In genomic region chr6:142376115-142376514, GRCh38 we compare ENCODE assay signal across 16 cellular contexts.
DNase-seq lines count a peak whose midpoint lies in the region; ATAC-seq, FAIRE-seq and TF ChIP-seq lines count a peak whose summit lies in the region.
"Had no signal": no experiment of that assay in that cellular context is flagged by ENCODE, and none has a peak within 500 bp of the region (broad histone marks: within the 10 kb centered on the region; RNA-seq: fewer than 3 reads in every experiment).

No MANE protein-coding gene starts in this region.

- BruUV-seq in HepG2 (replicated peaks; lab: Mats Ljungman, UMichigan) = no TSS peak

- H3K27ac ChIP-seq in A549 (peak overlapping the region; percentile 74 to 94; a peak in 5 of 6 replicates), HEK293 (ENCODE audit: extremely low read depth, low read depth, low read length) (no peak overlapping the region), RWPE2 (ENCODE audit: poor library complexity, severe bottlenecking) (peak overlapping the region; percentile 98), HepG2 (ENCODE audit: extremely low read length, insufficient read depth, low read length) (peak overlapping the region; percentile 73)

- H3K9me3 ChIP-seq in A549 (no peaks in the 10 kb centered on the region), HEK293 (ENCODE audit: control insufficient read depth, insufficient read depth, low read depth, low read length) (no peaks in the 10 kb centered on the region), RWPE2 (ENCODE audit: severe bottlenecking) (no peaks in the 10 kb centered on the region), HepG2 (ENCODE audit: low read length) (no peaks in the 10 kb centered on the region)
- H3K9me3 ChIP-seq: BE2C had no signal

- 1% methylated on average over 2 of the region's 2 CpGs for WGBS in A549 (ENCODE audit: missing lambda C conversion rate)
- 2% methylated on average over 2 of the region's 2 CpGs for WGBS in HepG2 (ENCODE audit: low lambda C conversion rate)

- H3K4me1 ChIP-seq in A549 (peaks cover 84% of the 10 kb centered on the region), HEK293 (ENCODE audit: control insufficient read depth, insufficient read depth, low read length) (peaks cover 38% of the 10 kb centered on the region), RWPE2 (ENCODE audit: insufficient read depth, poor library complexity, severe bottlenecking) (peaks cover 72% of the 10 kb centered on the region), HepG2 (ENCODE audit: insufficient read depth, low read length) (peaks cover 96% of the 10 kb centered on the region)
- H3K4me1 ChIP-seq: BE2C had no signal

- TF ChIP-seq CTCF in A549 (IDR thresholded peaks at IDR 0.05) (no peak), HEK293 (tag by site-specific recombination; IDR thresholded peaks at IDR 0.05) (no peak), RWPE2 (IDR thresholded peaks at IDR 0.05; ENCODE audit: poor library complexity, severe bottlenecking) (no peak), HepG2 (CRISPR knock-in tag; IDR thresholded peaks at IDR 0.05) (no peak)

- in situ Hi-C loops in HepG2 (cut with HindIII; ENCODE audit: extremely low pct_ligation_motif_present, low pct_unique_long_range_greater_than_20kb) = loop anchor here (5.0 kb wide), 1 partner anchor 74 kb away; the partner anchor contains the start of gene ADGRG6

- TF ChIP-seq POLR2A in A549 (IDR thresholded peaks at IDR 0.05; ENCODE audit: low read length) (no peak), HepG2 (IDR thresholded peaks at IDR 0.05; ENCODE audit: insufficient read depth in 1 of 2, low read depth in 2 of 2, low read length in 2 of 2) (no peak)

- intact Hi-C loops in HepG2 (cut with micrococcal nuclease; ENCODE audit: unreplicated experiment) = no loop called here

- FAIRE-seq in A549 (lab: Jason Lieb, UNC) (no peak), HepG2 (lab: Jason Lieb, UNC) (peak; percentile 46)

- no peak overlapping the region for H2AFZ ChIP-seq in HepG2 (ENCODE audit: low read length)

- no peaks in the 10 kb centered on the region for H3K27me3 ChIP-seq in RWPE2 (ENCODE audit: insufficient read depth, poor library complexity, severe bottlenecking)
- H3K27me3 ChIP-seq in HepG2 (ENCODE audit: control insufficient read depth in 1 of 2, insufficient read depth in 2 of 2, low read length in 2 of 2) = no peaks in the 10 kb centered on the region
- H3K27me3 ChIP-seq: BE2C had no signal

- peak in 1 of 2 experiments; percentile 49; a peak in 1 of 5 replicates for TF ChIP-seq EP300 in A549 (IDR thresholded peaks at IDR 0.05)
- peak in 1 of 2 experiments; percentile 83; a peak in 2 of 4 replicates for TF ChIP-seq EP300 in HepG2 (IDR thresholded peaks at IDR 0.05; ENCODE audit: low read depth in 2 of 2, low read length in 2 of 2)
- no peak for TF ChIP-seq EP300 in HepG2 (CRISPR knock-in tag; IDR thresholded peaks at IDR 0.05; ENCODE audit: borderline replicate concordance)

- H3K79me2 ChIP-seq in HepG2 (ENCODE audit: insufficient read depth, low read length) = peaks cover 68% of the 10 kb centered on the region

- H3K9ac ChIP-seq in HepG2 (ENCODE audit: insufficient read depth, low read depth, low read length) = peak overlapping the region; percentile 21; the same call in 1 of the 2 replicates

- ATAC-seq in A549 (no peak), RWPE2 (ENCODE audit: low read depth) (no peak), HepG2 (peak; percentile 8; the same call in 1 of the 3 replicates), HG02852 (IDR thresholded peaks at IDR 0.05; ENCODE audit: unreplicated experiment) (no peak)
- ATAC-seq: CD8-positive, alpha-beta T cell; GM23338; Right ventricle myocardium inferior had no signal

- H3K4me2 ChIP-seq in A549 (peak overlapping the region; percentile 92), HepG2 (ENCODE audit: low read depth, low read length) (peak overlapping the region; percentile 59)
- H3K4me2 ChIP-seq: GM23338 had no signal

- POLR2A ChIA-PET in A549 (lab: Yijun Ruan, JAX) = interaction anchor here (1.4 to 5.0 kb wide), 3 partner anchors 15 to 229 kb away, joined by 4 to 35 read pairs (median 5); partner anchors contain the start of genes ADGRG6 and NMBR
- POLR2A ChIA-PET in HEK293 (lab: Yijun Ruan, JAX) = no interaction called here
- POLR2A ChIA-PET in HepG2 (lab: Yijun Ruan, JAX) = interaction anchor here (0.8 to 3.0 kb wide), 8 partner anchors 8 to 79 kb away, joined by 3 to 15 read pairs (median 6); partner anchors contain the start of gene ADGRG6

- H4K20me1 ChIP-seq in HepG2 (ENCODE audit: insufficient read depth, low read length) = no peaks in the 10 kb centered on the region

- CTCF ChIA-PET in A549 (lab: Yijun Ruan, JAX) (interaction anchor here (3.6 to 3.8 kb wide), 2 partner anchors 12 to 75 kb away, joined by 11 to 12 read pairs; partner anchors contain the start of gene ADGRG6), HEK293 (lab: Yijun Ruan, JAX) (interaction anchor here (0.7 to 1.9 kb wide), 5 partner anchors 19 to 220 kb away, joined by 3 to 5 read pairs (median 3); no protein-coding TSS in a partner anchor), HepG2 (lab: Yijun Ruan, JAX; ENCODE audit: low intra/inter-chr PET ratio, low total read pairs) (no interaction called here)

- DNase-seq in A549 (ENCODE audit: low read depth in 1 of 2, low spot score in 1 of 2) (peak in 1 of 2 experiments; percentile 61), RWPE2 (ENCODE audit: low spot score) (no peak), HepG2 (ENCODE audit: low spot score) (peak; percentile 78), DMS79 treated with DMSO at 0.1 percent for 48 hours (lab: John Stamatoyannopoulos, UW) (no peak)
- DNase-seq in activated CD4-positive, alpha-beta T cell treated with anti-CD3 and anti-CD28 coated beads for 48 hours = no peak
- DNase-seq: BE2C; CD8-positive, alpha-beta T cell; HFFc6; Kasumi-1; NCI-H2107; NCI-H226; NK-92 treated with Interleukin-12 subunit alpha and Interleukin-12 subunit beta, amount 100 ng/mL, for 24 hours had no signal

- H3K36me3 ChIP-seq in HEK293 (ENCODE audit: control insufficient read depth in 2 of 2, insufficient read depth in 1 of 2, low read length in 2 of 2) (no peaks in the 10 kb centered on the region), RWPE2 (ENCODE audit: low read depth) (peaks cover 9% of the 10 kb centered on the region), HepG2 (replicated peaks in 1 of 2; ENCODE audit: control insufficient read depth in 1 of 2, insufficient read depth in 2 of 2, low read length in 2 of 2) (peaks cover 4 to 22% of the 10 kb centered on the region in 2 experiments)
- H3K36me3 ChIP-seq: BE2C had no signal

- no peak for TF ChIP-seq RAD21 in A549 (conservative IDR thresholded peaks at IDR 0.05 in 1 of 2, IDR thresholded peaks at IDR 0.05 in 1 of 2)
- no peak for TF ChIP-seq RAD21 in HepG2 (CRISPR knock-in tag; IDR thresholded peaks at IDR 0.05)

- H3K4me3 ChIP-seq in A549 (peak overlapping the region; percentile 25; the same call in 2 of the 3 replicates), HEK293 (ENCODE audit: low read depth, low read length) (no peak overlapping the region), RWPE2 (ENCODE audit: severe bottlenecking) (no peak overlapping the region), HepG2 (replicated peaks in 1 of 3; ENCODE audit: insufficient read depth in 1 of 3, low read depth in 2 of 3, low read length in 3 of 3) (peak overlapping the region in 2 of 3 experiments; percentile 1 to 2; a peak in 2 of 6 replicates)
- H3K4me3 ChIP-seq: GM23338 had no signal

TF ChIP-seq in A549, 52 proteins besides CTCF, POLR2A, EP300 and RAD21:
- TF ChIP-seq CEBPB (IDR thresholded peaks at IDR 0.05) (peak; percentile 24 to 48; a peak in 2 of 4 replicates), HEYL (CRISPR knock-in tag; IDR thresholded peaks at IDR 0.05) (no peak), FOSL2 (IDR thresholded peaks at IDR 0.05) (no peak), FOSL2 (CRISPR knock-in tag; IDR thresholded peaks at IDR 0.05) (peak; percentile 23; the same call in 1 of the 2 replicates), GATA3 (IDR thresholded peaks at IDR 0.05; ENCODE audit: borderline replicate concordance) (peak; percentile 89), MAZ (IDR thresholded peaks at IDR 0.05; ENCODE audit: borderline replicate concordance, low read depth, low read length) (no peak), ZFP36 (IDR thresholded peaks at IDR 0.05; ENCODE audit: borderline replicate concordance, partially characterized antibody) (peak; percentile 18), RFX5 (IDR thresholded peaks at IDR 0.05) (no peak), JUNB (IDR thresholded peaks at IDR 0.05) (0 out of 2 replicates have a peak, but pooled peaks have one; percentile 20)

TF ChIP-seq in HEK293, 187 proteins besides CTCF, POLR2A, EP300 and RAD21 (continues in another document):
- TF ChIP-seq ZNF248 (tag by site-specific recombination; IDR thresholded peaks at IDR 0.05) (no peak), SCRT1 (tag by site-specific recombination; IDR thresholded peaks at IDR 0.05; ENCODE audit: borderline replicate concordance) (0 out of 2 replicates have a peak, but pooled peaks have one; percentile 23), KLF1 (tag by site-specific recombination; IDR thresholded peaks at IDR 0.05) (0 out of 2 replicates have a peak, but pooled peaks have one; percentile 29)
- TF ChIP-seq, protein P1, sequence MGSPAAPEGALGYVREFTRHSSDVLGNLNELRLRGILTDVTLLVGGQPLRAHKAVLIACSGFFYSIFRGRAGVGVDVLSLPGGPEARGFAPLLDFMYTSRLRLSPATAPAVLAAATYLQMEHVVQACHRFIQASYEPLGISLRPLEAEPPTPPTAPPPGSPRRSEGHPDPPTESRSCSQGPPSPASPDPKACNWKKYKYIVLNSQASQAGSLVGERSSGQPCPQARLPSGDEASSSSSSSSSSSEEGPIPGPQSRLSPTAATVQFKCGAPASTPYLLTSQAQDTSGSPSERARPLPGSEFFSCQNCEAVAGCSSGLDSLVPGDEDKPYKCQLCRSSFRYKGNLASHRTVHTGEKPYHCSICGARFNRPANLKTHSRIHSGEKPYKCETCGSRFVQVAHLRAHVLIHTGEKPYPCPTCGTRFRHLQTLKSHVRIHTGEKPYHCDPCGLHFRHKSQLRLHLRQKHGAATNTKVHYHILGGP (tag by site-specific recombination; IDR thresholded peaks at IDR 0.05) = peak; percentile 99

TF ChIP-seq in HepG2, 621 proteins besides CTCF, POLR2A, EP300 and RAD21 (continues in another document):
- TF ChIP-seq ARID3A (IDR thresholded peaks at IDR 0.05; ENCODE audit: low read depth, low read length) = peak; percentile 51; the same call in 1 of the 2 replicates

Comparison
In these comparisons a context has a peak if more than half of its experiments do, and no peak if none do; other contexts are left out.
1. H3K4me3 ChIP-seq: peak in A549 (single experiment) and HepG2 (2 of 3); none in HEK293 (single experiment) and RWPE2 (single experiment).